18 cellular contexts compared by ENCODE assay signal in genomic region chr2:84778921-84779320, GRCh38.
"Had no signal": no experiment of that assay in that cellular context is flagged by ENCODE, and none has a peak within 500 bp of the region (broad histone marks: within the 10 kb centered on the region; RNA-seq: fewer than 3 reads in every experiment).

No MANE protein-coding gene starts in this region.

- DNase-seq: activated CD4-positive, alpha-beta T cell treated with anti-CD3 and anti-CD28 coated beads, Interleukin-2, amount 50 U/mL, for 48 hours; activated CD4-positive, CD25-positive, alpha-beta regulatory T cell; activated CD8-positive, alpha-beta memory T cell treated with anti-CD3 and anti-CD28 coated beads, Interleukin-2, amount 50 U/mL, for 48 hours; activated naive CD4-positive, alpha-beta T cell treated with Interleukin-2 at 50 U/mL for 16 hours; colonic mucosa; foreskin fibroblast; hypothalamus; kidney; left lung; naive B cell; pancreas; sigmoid colon; tibial artery had no signal

- H3K27me3 Mint-ChIP-seq: stimulated activated memory B cell treated with anti-CD40 and anti-IgM and Interleukin-4, amounts not matched to agents 10 μg/mL and 1 μg/mL and 100 μg/mL, for 72 hours had no signal

- H3K27me3 ChIP-seq: cardiac muscle cell, colonic mucosa, esophagus muscularis mucosa, left lung, pancreas, sigmoid colon, tibial artery had no signal

- H3K4me1 ChIP-seq: esophagus muscularis mucosa, pancreas, sigmoid colon, tibial artery had no signal

- ATAC-seq: left lung; pancreas; SK-N-SH treated with all-trans-retinoic acid at 6 μM for 48 hours; stimulated activated memory B cell treated with anti-CD40 and anti-IgM and Interleukin-4, amounts not matched to agents 10 μg/mL and 1 μg/mL and 100 μg/mL, for 72 hours had no signal

- H3K36me3 Mint-ChIP-seq: stimulated activated memory B cell treated with anti-CD40 and anti-IgM and Interleukin-4, amounts not matched to agents 10 μg/mL and 1 μg/mL and 100 μg/mL, for 72 hours had no signal

- H3K36me3 ChIP-seq: cardiac muscle cell, colonic mucosa, esophagus muscularis mucosa, left lung, pancreas, sigmoid colon, tibial artery had no signal

- H3K4me3 ChIP-seq: cardiac muscle cell, colonic mucosa, esophagus muscularis mucosa, left lung, pancreas, sigmoid colon, tibial artery had no signal

- H3K27ac Mint-ChIP-seq: stimulated activated memory B cell treated with anti-CD40 and anti-IgM and Interleukin-4, amounts not matched to agents 10 μg/mL and 1 μg/mL and 100 μg/mL, for 72 hours had no signal

- H3K27ac ChIP-seq: cardiac muscle cell, colonic mucosa, esophagus muscularis mucosa, left lung, pancreas, sigmoid colon, tibial artery had no signal

- H3K9me3 ChIP-seq: colonic mucosa, pancreas had no signal

- H3K4me3 Mint-ChIP-seq: activated T-helper 1 cell treated with anti-CD3 and anti-CD28 coated beads, Interleukin-12 subunit alpha, Interleukin-12 subunit beta, Interleukin-2, Interleukin-4 antibody, amounts not matched to agents 30 ng/mL and 10 ng/mL and 1 ng/mL, durations not matched to agents 14 hours and 24 hours and 36 hours; stimulated activated memory B cell treated with anti-CD40 and anti-IgM and Interleukin-4, amounts not matched to agents 10 μg/mL and 1 μg/mL and 100 μg/mL, for 72 hours had no signal
